ENCODE assay signal across 1 cellular context in the genomic region with DNA sequence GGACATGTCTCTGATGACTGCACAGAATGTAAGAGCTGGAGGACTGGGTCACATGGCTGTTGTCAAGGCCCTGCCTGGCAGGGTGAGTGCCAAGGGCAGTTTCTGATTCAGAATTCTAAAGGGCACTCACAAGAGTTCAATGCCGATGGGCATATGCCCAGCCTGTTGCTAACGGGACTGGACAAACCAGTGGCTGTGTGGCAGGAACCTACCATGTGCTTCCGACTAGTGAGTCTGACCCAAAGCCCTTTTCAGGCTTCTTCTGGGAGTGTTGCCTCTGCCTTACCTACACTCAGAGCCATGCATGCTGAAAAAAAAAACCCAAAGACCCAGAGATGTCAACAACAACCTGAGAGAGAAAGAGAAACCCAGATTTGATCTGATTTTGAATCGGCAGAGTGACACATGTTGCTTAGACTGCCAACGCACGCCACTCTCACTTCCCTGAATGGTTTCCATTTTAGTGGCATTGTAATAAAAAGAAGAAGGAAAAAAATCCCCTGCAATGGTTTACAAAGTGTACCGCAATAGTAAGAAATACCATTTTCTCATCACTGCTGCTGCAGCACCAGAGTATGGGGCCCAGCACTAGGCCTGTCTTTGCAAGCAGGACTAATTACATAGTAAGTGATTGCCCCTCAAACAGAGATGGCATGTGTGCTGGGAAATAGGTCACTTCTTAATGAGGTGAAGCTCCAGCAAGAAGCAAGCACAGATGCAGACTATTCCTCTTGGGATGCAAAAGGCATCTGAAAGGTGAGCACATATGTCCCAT.
TF ChIP-seq lines count a peak whose summit lies in the region.

No MANE protein-coding gene starts in this region.

TF ChIP-seq in GM23338, 12 proteins besides CTCF, POLR2A, EP300 and RAD21 (continued from another document):
- TF ChIP-seq ZNF462 (CRISPR knock-in tag; IDR thresholded peaks at IDR 0.05), result no peak
- TF ChIP-seq, protein P1, sequence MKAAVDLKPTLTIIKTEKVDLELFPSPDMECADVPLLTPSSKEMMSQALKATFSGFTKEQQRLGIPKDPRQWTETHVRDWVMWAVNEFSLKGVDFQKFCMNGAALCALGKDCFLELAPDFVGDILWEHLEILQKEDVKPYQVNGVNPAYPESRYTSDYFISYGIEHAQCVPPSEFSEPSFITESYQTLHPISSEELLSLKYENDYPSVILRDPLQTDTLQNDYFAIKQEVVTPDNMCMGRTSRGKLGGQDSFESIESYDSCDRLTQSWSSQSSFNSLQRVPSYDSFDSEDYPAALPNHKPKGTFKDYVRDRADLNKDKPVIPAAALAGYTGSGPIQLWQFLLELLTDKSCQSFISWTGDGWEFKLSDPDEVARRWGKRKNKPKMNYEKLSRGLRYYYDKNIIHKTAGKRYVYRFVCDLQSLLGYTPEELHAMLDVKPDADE (IDR thresholded peaks at IDR 0.05), result no peak
- no peak for TF ChIP-seq NANOG (IDR thresholded peaks at IDR 0.05; ENCODE audit: borderline replicate concordance)
- no peak for TF ChIP-seq EZH2phosphoT487 (IDR thresholded peaks at IDR 0.05; ENCODE audit: unreplicated experiment)
- no peak for TF ChIP-seq STAT1 (IDR thresholded peaks at IDR 0.05; ENCODE audit: unreplicated experiment)
- no peak for TF ChIP-seq JUNB (IDR thresholded peaks at IDR 0.05; ENCODE audit: unreplicated experiment)
